ENCODE assay signal across 11 cellular contexts in genomic region chr17:35536664-35537160, GRCh38. TPM values are rescaled to one million over a fixed set of nuclear protein-coding genes. Genes with fewer than 3 reads are reported as not detected.
DNase-seq lines count a peak whose midpoint lies in the region; ATAC-seq, FAIRE-seq and TF ChIP-seq lines count a peak whose summit lies in the region.
"Had no signal": no experiment of that assay in that cellular context is flagged by ENCODE, and none has a peak within 500 bp of the region (broad histone marks: within the 10 kb centered on the region; RNA-seq: fewer than 3 reads in every experiment).

No MANE protein-coding gene starts in this region.

- H3K9me2 ChIP-seq in MM.1S (replicated peaks; ENCODE audit: insufficient read depth, low read length): no peaks in the 10 kb centered on the region

- CTCF ChIA-PET in WTC11 (lab: Charles Lee): interaction anchor here (0.8 to 3.9 kb wide), 4 partner anchors 14 to 223 kb away, joined by 4 to 54 read pairs (median 18); no protein-coding TSS in a partner anchor

- H3K4me3 Mint-ChIP-seq in WTC11: no peak overlapping the region

- H3K9me3 ChIP-seq in DND-41 (ENCODE audit: insufficient read depth, low read length, severe bottlenecking) (no peaks in the 10 kb centered on the region), MM.1S (replicated peaks; ENCODE audit: insufficient read depth, low read length) (no peaks in the 10 kb centered on the region), small intestine (ENCODE audit: control insufficient read depth, low read depth) (no peaks in the 10 kb centered on the region)
- H3K9me3 ChIP-seq: pancreas, SJSA1 had no signal

- H3K27ac Mint-ChIP-seq in activated naive CD4-positive, alpha-beta T cell treated with anti-CD3 and anti-CD28 coated beads, Interleukin-2, amount 50 U/mL, for 72 hours: peak overlapping the region; percentile 99
- no peak overlapping the region for H3K27ac Mint-ChIP-seq in WTC11

- H3K27ac ChIP-seq in DND-41 (ENCODE audit: low read length): peak overlapping the region; percentile 96
- H3K27ac ChIP-seq in MM.1S (ENCODE audit: low read length): no peak overlapping the region; the same call in 1 of the 2 replicates
- peak overlapping the region; percentile 69 to 93 for H3K27ac ChIP-seq in small intestine (ENCODE audit: low read depth in 1 of 2, low read length in 1 of 2)
- H3K27ac ChIP-seq: pancreas, SJSA1 had no signal

- 63 to 70% (median 64%) methylated on average over 13 of the region's 13 CpGs for WGBS in small intestine, 3 donors

- H3K4me2 ChIP-seq in DND-41 (ENCODE audit: insufficient read depth, low read length) (peak overlapping the region; percentile 67), MM.1S (ENCODE audit: low read depth, low read length) (peak overlapping the region; percentile 75; the same call in 1 of the 2 replicates)

- DNase-seq in DND-41: peak; percentile 58
- no peak for DNase-seq in MM.1S
- DNase-seq in activated naive CD4-positive, alpha-beta T cell treated with anti-CD3 and anti-CD28 coated beads, Interleukin-2, amount 50 U/mL, for 72 hours (ENCODE audit: low spot score in 2 of 2): peak in 1 of 2 donors; percentile 30
- no peak for DNase-seq in small intestine
- DNase-seq in NCI-H146 treated with DMSO at 0.1 percent for 48 hours (lab: John Stamatoyannopoulos, UW; ENCODE audit: unreplicated experiment): no peak
- no peak for DNase-seq in NCI-H187 treated with DMSO at 0.1 percent for 48 hours (lab: John Stamatoyannopoulos, UW)
- no peak for DNase-seq in WTC11 (ENCODE audit: low spot score)
- no peak for DNase-seq in midbrain (lab: John Stamatoyannopoulos, UW)
- DNase-seq: pancreas had no signal

- H3K4me3 ChIP-seq in DND-41 (ENCODE audit: low read depth in 1 of 2, low read length in 2 of 2) (peak overlapping the region; percentile 26 to 58), MM.1S (ENCODE audit: low read length) (no peak overlapping the region), small intestine (ENCODE audit: low read depth in 1 of 2, low read length in 2 of 2) (peak overlapping the region in 1 of 2 donors; percentile 28)
- H3K4me3 ChIP-seq: pancreas, SJSA1 had no signal

- H3K9me3 Mint-ChIP-seq in activated naive CD4-positive, alpha-beta T cell treated with anti-CD3 and anti-CD28 coated beads, Interleukin-2, amount 50 U/mL, for 72 hours: no peaks in the 10 kb centered on the region
- H3K9me3 Mint-ChIP-seq in WTC11: no peaks in the 10 kb centered on the region

- ATAC-seq in DND-41 (ENCODE audit: insufficient read depth, low read depth) (peak; percentile 17), WTC11 (no peak)
- peak; percentile 32 to 54 for ATAC-seq in activated naive CD4-positive, alpha-beta T cell treated with anti-CD3 and anti-CD28 coated beads, Interleukin-2, amount 50 U/mL, for 72 hours

- H3K36me3 Mint-ChIP-seq in activated naive CD4-positive, alpha-beta T cell treated with anti-CD3 and anti-CD28 coated beads, Interleukin-2, amount 50 U/mL, for 72 hours: peaks cover 25 to 31% of the 10 kb centered on the region in 2 donors
- H3K36me3 Mint-ChIP-seq in WTC11: no peaks in the 10 kb centered on the region

- H2AFZ ChIP-seq in DND-41 (ENCODE audit: low read depth, low read length): 0 out of 2 replicates have a peak overlapping the region, but pooled peaks have one; percentile 6
- H2AFZ ChIP-seq in MM.1S (ENCODE audit: low read length): no peak overlapping the region

- H3K27me3 Mint-ChIP-seq in WTC11 (ENCODE audit: low read depth): peaks cover 6% of the 10 kb centered on the region; the same call in 1 of the 2 replicates

- peaks cover 79% of the 10 kb centered on the region for H3K79me2 ChIP-seq in DND-41 (ENCODE audit: insufficient read depth, low read length)
- H3K79me2 ChIP-seq in MM.1S (ENCODE audit: low read length): no peaks in the 10 kb centered on the region

- POLR2A ChIA-PET in WTC11 (lab: Charles Lee): no interaction called here

- peak overlapping the region; percentile 77 for H3K9ac ChIP-seq in DND-41 (ENCODE audit: low read depth, low read length)
- no peak overlapping the region for H3K9ac ChIP-seq in MM.1S (ENCODE audit: low read length)

- peaks cover 16% of the 10 kb centered on the region; the same call in 1 of the 2 replicates for H3F3A ChIP-seq in MM.1S (ENCODE audit: insufficient read depth, low read length)

- H3K4me1 ChIP-seq in DND-41 (ENCODE audit: insufficient read depth, low read length) (peaks cover 95% of the 10 kb centered on the region), MM.1S (ENCODE audit: low read length) (peaks cover 27% of the 10 kb centered on the region), small intestine (ENCODE audit: control insufficient read depth in 2 of 2, insufficient read depth in 1 of 2, low read depth in 1 of 2, low read length in 1 of 2) (no peaks in the 10 kb centered on the region)
- H3K4me1 ChIP-seq: pancreas had no signal

- FAIRE-seq in small intestine (lab: Jason Lieb, UNC): no peak
- FAIRE-seq: D721Med, pancreas had no signal

- no peak for TF ChIP-seq CTCF in DND-41 (IDR thresholded peaks at IDR 0.05; ENCODE audit: borderline replicate concordance, extremely low read depth, low read length, poor library complexity, severe bottlenecking)
- TF ChIP-seq CTCF in MM.1S (IDR thresholded peaks at IDR 0.05; ENCODE audit: low read length): no peak
- no peak for TF ChIP-seq CTCF in WTC11 (IDR thresholded peaks at IDR 0.05)

- H3K27me3 ChIP-seq in DND-41 (ENCODE audit: insufficient read depth, low read length, poor library complexity): no peaks in the 10 kb centered on the region
- no peaks in the 10 kb centered on the region for H3K27me3 ChIP-seq in MM.1S (replicated peaks; ENCODE audit: insufficient read depth, low read length)
- H3K27me3 ChIP-seq in small intestine (ENCODE audit: control insufficient read depth in 2 of 2, insufficient read depth in 2 of 2, low read length in 2 of 2): no peaks in the 10 kb centered on the region
- H3K27me3 ChIP-seq: pancreas, SJSA1 had no signal

- H3K36me3 ChIP-seq in DND-41 (ENCODE audit: insufficient read depth, low read length): peaks cover 3% of the 10 kb centered on the region; the same call in 1 of the 2 replicates
- no peaks in the 10 kb centered on the region for H3K36me3 ChIP-seq in MM.1S (replicated peaks; ENCODE audit: insufficient read depth, low read length)
- no peaks in the 10 kb centered on the region for H3K36me3 ChIP-seq in small intestine (ENCODE audit: control insufficient read depth in 2 of 2, insufficient read depth in 2 of 2, low read length in 2 of 2)
- H3K36me3 ChIP-seq: pancreas, SJSA1 had no signal

- no peaks in the 10 kb centered on the region for H3K4me1 Mint-ChIP-seq in WTC11

- H4K20me1 ChIP-seq in DND-41 (ENCODE audit: insufficient read depth, low read length): peaks cover 11% of the 10 kb centered on the region
- no peaks in the 10 kb centered on the region for H4K20me1 ChIP-seq in MM.1S (ENCODE audit: insufficient read depth, low read length)

TF ChIP-seq in WTC11, 78 proteins besides CTCF, POLR2A, EP300 and RAD21 (continues in another document):
- TF ChIP-seq CDX4 (CRISPR knock-in tag; IDR thresholded peaks at IDR 0.05; ENCODE audit: borderline replicate concordance) (no peak), ATF1 (CRISPR knock-in tag; IDR thresholded peaks at IDR 0.05) (no peak), NFE2L1 (CRISPR knock-in tag; IDR thresholded peaks at IDR 0.05) (no peak), NR1H2 (CRISPR knock-in tag; IDR thresholded peaks at IDR 0.05) (no peak), ATF2 (CRISPR knock-in tag; IDR thresholded peaks at IDR 0.05; ENCODE audit: borderline replicate concordance, low read depth) (no peak), ERG (CRISPR knock-in tag; IDR thresholded peaks at IDR 0.05) (no peak), ZNF396 (CRISPR knock-in tag; IDR thresholded peaks at IDR 0.05; ENCODE audit: borderline replicate concordance) (no peak), ELF4 (CRISPR knock-in tag; IDR thresholded peaks at IDR 0.05; ENCODE audit: low read depth) (no peak)

RNA-seq across cellular contexts. Expression of gene SLFN12L, which starts 0.8 kb away (rescaled TPM):
- 10 to 100 TPM; 33.7 to 43.2 TPM for total RNA-seq in activated naive CD4-positive, alpha-beta T cell treated with anti-CD3 and anti-CD28 coated beads, Interleukin-2, amount 50 U/mL, for 72 hours
- polyA plus RNA-seq in small intestine: under 1 TPM in 1 of 3 donors, not detected in 2; 0.34 TPM
- 0.07 to 0.16 TPM (median 0.13 TPM) in 3 replicates for total RNA-seq in WTC11 (2021)

RNA-seq across cellular contexts. Expression of gene SLFN14, which starts 23.9 kb away (rescaled TPM):
- under 1 TPM in 1 of 2 donors, not detected in 1; 0.08 TPM for total RNA-seq in activated naive CD4-positive, alpha-beta T cell treated with anti-CD3 and anti-CD28 coated beads, Interleukin-2, amount 50 U/mL, for 72 hours
- not detected for polyA plus RNA-seq in small intestine
- total RNA-seq in WTC11 (2021): not detected in 3 replicates
- total RNA-seq: pancreas, SJSA1 had no signal
- polyA plus RNA-seq: pancreas had no signal

RNA-seq across cellular contexts. Expression of gene PEX12, which starts 41.7 kb away (rescaled TPM):
- 1 to 10 TPM; 5.1 to 5.6 TPM for total RNA-seq in activated naive CD4-positive, alpha-beta T cell treated with anti-CD3 and anti-CD28 coated beads, Interleukin-2, amount 50 U/mL, for 72 hours
- polyA plus RNA-seq in small intestine: 1 to 10 TPM; 2.9 to 3.6 (median 3.2) TPM
- total RNA-seq in WTC11 (2021): 4.7 to 6.5 TPM (median 5.2 TPM) in 3 replicates

RNA-seq across cellular contexts. Expression of gene AP2B1, which starts 50.4 kb away (rescaled TPM):
- total RNA-seq in activated naive CD4-positive, alpha-beta T cell treated with anti-CD3 and anti-CD28 coated beads, Interleukin-2, amount 50 U/mL, for 72 hours: 100 to 1,000 TPM; 185 to 202 TPM
- 10 to 100 TPM; 28.9 to 59.1 (median 31.6) TPM for polyA plus RNA-seq in small intestine
- total RNA-seq in WTC11 (2021): 195 to 212 TPM (median 201 TPM) in 3 replicates

Comparison
In these comparisons a context has a peak if more than half of its experiments do, and no peak if none do; other contexts are left out.
1. RNA of gene SLFN12L, which starts 0.8 kb away (total RNA-seq): 33.7 to 43.2 TPM in activated naive CD4-positive, alpha-beta T cell treated with anti-CD3 and anti-CD28 coated beads, Interleukin-2, amount 50 U/mL, for 72 hours; 0.07 to 0.16 TPM in WTC11; every median in the first group is over 10 times any median in the second.